ENCODE assay signal across 9 cellular contexts in the genomic region with DNA sequence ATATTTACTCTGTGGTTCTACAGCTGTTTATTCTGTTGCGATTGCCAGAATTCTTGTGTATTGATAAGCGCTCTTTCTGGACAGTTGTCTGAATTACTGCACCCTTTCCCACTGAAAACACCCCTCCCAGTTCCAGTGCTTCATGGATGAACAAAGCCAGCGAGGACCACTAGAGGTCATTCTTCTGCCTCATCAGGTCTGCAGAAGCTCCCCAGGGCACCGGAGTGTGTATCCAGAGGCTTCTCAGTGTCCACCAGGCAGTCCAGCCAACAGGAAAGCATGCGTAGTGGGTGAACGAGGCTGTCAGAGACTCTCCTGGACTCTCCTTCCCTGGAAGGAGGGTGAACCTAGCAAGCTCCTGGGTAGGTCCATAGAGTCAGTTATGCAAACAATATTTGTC. TPM values are rescaled to one million over a fixed set of nuclear protein-coding genes. Genes with fewer than 3 reads are reported as not detected.
DNase-seq lines count a peak whose midpoint lies in the region; ATAC-seq and TF ChIP-seq lines count a peak whose summit lies in the region.
"Had no signal": no experiment of that assay in that cellular context is flagged by ENCODE, and none has a peak within 500 bp of the region (broad histone marks: within the 10 kb centered on the region; RNA-seq: fewer than 3 reads in every experiment).

No MANE protein-coding gene starts in this region.

- no peak overlapping the region for H3K27ac Mint-ChIP-seq in chondrocyte (ENCODE audit: unreplicated experiment)
- H3K27ac Mint-ChIP-seq in natural killer cell treated with Interleukin-12 subunit alpha and Interleukin-12 subunit beta and Interleukin-15 and Interleukin-18, amount 100 ng/mL, for 72 hours = no peak overlapping the region

- no peaks in the 10 kb centered on the region for H3K9me3 Mint-ChIP-seq in chondrocyte (ENCODE audit: low read depth)
- H3K9me3 Mint-ChIP-seq in natural killer cell treated with Interleukin-12 subunit alpha and Interleukin-12 subunit beta and Interleukin-15 and Interleukin-18, amount 100 ng/mL, for 72 hours = no peaks in the 10 kb centered on the region

- H3K4me1 ChIP-seq in mucosa of descending colon (ENCODE audit: low read depth) = no peaks in the 10 kb centered on the region

- intact Hi-C loops in mucosa of descending colon (cut with DNase I, micrococcal nuclease) = no loop called here

- ATAC-seq in mucosa of descending colon = peak; percentile 29
- ATAC-seq in natural killer cell treated with Interleukin-12 subunit alpha and Interleukin-12 subunit beta and Interleukin-15 and Interleukin-18, amount 100 ng/mL, for 72 hours = no peak
- ATAC-seq in GM21717 (IDR thresholded peaks at IDR 0.05; ENCODE audit: unreplicated experiment) = no peak

- no peaks in the 10 kb centered on the region for H3K27me3 Mint-ChIP-seq in chondrocyte (ENCODE audit: low read depth)
- no peaks in the 10 kb centered on the region for H3K27me3 Mint-ChIP-seq in natural killer cell treated with Interleukin-12 subunit alpha and Interleukin-12 subunit beta and Interleukin-15 and Interleukin-18, amount 100 ng/mL, for 72 hours

- H3K4me3 Mint-ChIP-seq in chondrocyte (ENCODE audit: unreplicated experiment) = no peak overlapping the region
- no peak overlapping the region for H3K4me3 Mint-ChIP-seq in natural killer cell treated with Interleukin-12 subunit alpha and Interleukin-12 subunit beta and Interleukin-15 and Interleukin-18, amount 100 ng/mL, for 72 hours

- H3K4me1 Mint-ChIP-seq in chondrocyte (ENCODE audit: low read depth) = no peaks in the 10 kb centered on the region
- peaks cover 4 to 13% of the 10 kb centered on the region in 2 donors for H3K4me1 Mint-ChIP-seq in natural killer cell treated with Interleukin-12 subunit alpha and Interleukin-12 subunit beta and Interleukin-15 and Interleukin-18, amount 100 ng/mL, for 72 hours (ENCODE audit: low read depth in 2 of 2)

- DNase-seq in ELF-1 (ENCODE audit: low read depth, low spot score) (peak; percentile 41), NB4 (ENCODE audit: low read depth) (peak; percentile 48), chondrocyte (ENCODE audit: low spot score) (no peak), mucosa of descending colon (peak in 1 of 3 donors; percentile 28), SKM-1 treated with dmso at 0.1 percent for 144 hours (lab: John Stamatoyannopoulos, UW; ENCODE audit: unreplicated experiment) (no peak)
- no peak for DNase-seq in NK-92 treated with Interleukin-12 subunit alpha and Interleukin-12 subunit beta, amount 100 ng/mL, for 24 hours (lab: John Stamatoyannopoulos, UW)
- DNase-seq in natural killer cell treated with Interleukin-12 subunit alpha and Interleukin-12 subunit beta and Interleukin-15 and Interleukin-18, amount 100 ng/mL, for 72 hours (ENCODE audit: low spot score) = no peak
- DNase-seq: upper lobe of left lung had no signal

- no peaks in the 10 kb centered on the region for H3K36me3 ChIP-seq in mucosa of descending colon (ENCODE audit: low read depth)

- peaks cover 14% of the 10 kb centered on the region for H3K36me3 Mint-ChIP-seq in chondrocyte (ENCODE audit: low read depth)
- H3K36me3 Mint-ChIP-seq in natural killer cell treated with Interleukin-12 subunit alpha and Interleukin-12 subunit beta and Interleukin-15 and Interleukin-18, amount 100 ng/mL, for 72 hours = no peaks in the 10 kb centered on the region

- TF ChIP-seq CTCF in NB4 (IDR thresholded peaks at IDR 0.05; ENCODE audit: low read depth, low read length) = peak; percentile 54
- peak; percentile 45 for TF ChIP-seq CTCF in chondrocyte (IDR thresholded peaks at IDR 0.05)
- no peak for TF ChIP-seq CTCF in mucosa of descending colon (IDR thresholded peaks at IDR 0.05)

- no peak for TF ChIP-seq POLR2A in NB4 (IDR thresholded peaks at IDR 0.05; ENCODE audit: extremely low read depth, insufficient read length)

- H3K4me3 ChIP-seq in NB4 (ENCODE audit: low read depth, low read length) (no peak overlapping the region), mucosa of descending colon (no peak overlapping the region)
- H3K4me3 ChIP-seq: upper lobe of left lung had no signal

- no peaks in the 10 kb centered on the region for H3K9me3 ChIP-seq in mucosa of descending colon
- H3K9me3 ChIP-seq: upper lobe of left lung had no signal

RNA-seq across cellular contexts. Expression of a gene that starts 40.6 kb away (rescaled TPM):
- total RNA-seq in chondrocyte (0.58 to 1.3 TPM (median 0.90 TPM) in 3 replicates), mucosa of descending colon (under 1 TPM; 0.10 to 0.92 (median 0.29) TPM)
- not detected for total RNA-seq in natural killer cell treated with Interleukin-12 subunit alpha and Interleukin-12 subunit beta and Interleukin-15 and Interleukin-18, amount 100 ng/mL, for 72 hours

RNA-seq across cellular contexts. Expression of a gene that starts 52.6 kb away (rescaled TPM):
- total RNA-seq in chondrocyte (19.5 to 23.5 TPM (median 23.4 TPM) in 3 replicates), mucosa of descending colon (10 to 100 TPM; 75.1 to 83.8 (median 80.8) TPM)
- 10 to 100 TPM; 40.1 to 43.2 TPM for total RNA-seq in natural killer cell treated with Interleukin-12 subunit alpha and Interleukin-12 subunit beta and Interleukin-15 and Interleukin-18, amount 100 ng/mL, for 72 hours

Comparison
In these comparisons a context has a peak if more than half of its experiments do, and no peak if none do; other contexts are left out.
1. DNase-seq: peak in ELF-1 (single experiment) and NB4 (single experiment); none in chondrocyte (single experiment), NK-92 treated with Interleukin-12 subunit alpha and Interleukin-12 subunit beta, amount 100 ng/mL, for 24 hours (single experiment), natural killer cell treated with Interleukin-12 subunit alpha and Interleukin-12 subunit beta and Interleukin-15 and Interleukin-18, amount 100 ng/mL, for 72 hours (single experiment) and SKM-1 treated with dmso at 0.1 percent for 144 hours (single experiment).